ENCODE assay signal across 1 cellular context in genomic region chr9:125746017-125746773, GRCh38.
A peak's percentile ranks its signal among the peaks of the same experiment; 100 is the strongest.
TF ChIP-seq lines count a peak whose summit lies in the region.

No MANE protein-coding gene starts in this region.

TF ChIP-seq in HEK293, 187 proteins besides CTCF, POLR2A, EP300 and RAD21 (continued from another document and continues in another):
- TF ChIP-seq ZNF398 (tag by site-specific recombination; IDR thresholded peaks at IDR 0.05): no peak
- TF ChIP-seq ZXDB (tag by site-specific recombination; IDR thresholded peaks at IDR 0.05): peak; percentile 98
- no peak for TF ChIP-seq ZNF155 (tag by site-specific recombination; IDR thresholded peaks at IDR 0.05)
- no peak for TF ChIP-seq ZNF404 (tag by site-specific recombination; IDR thresholded peaks at IDR 0.05)
- no peak for TF ChIP-seq PRDM2 (tag by site-specific recombination; IDR thresholded peaks at IDR 0.05; ENCODE audit: borderline replicate concordance)
- peak; percentile 26; the same call in 1 of the 2 replicates for TF ChIP-seq EGR2 (tag by site-specific recombination; IDR thresholded peaks at IDR 0.05; ENCODE audit: low read depth)
- peak; percentile 87 for TF ChIP-seq KLF16 (tag by site-specific recombination; IDR thresholded peaks at IDR 0.05)
- TF ChIP-seq ZBTB11 (tag by site-specific recombination; conservative IDR thresholded peaks at IDR 0.05; ENCODE audit: low read depth): peak; percentile 60
- no peak for TF ChIP-seq ZNF148 (tag by site-specific recombination; IDR thresholded peaks at IDR 0.05; ENCODE audit: borderline replicate concordance)
- TF ChIP-seq ZNF544 (tag by site-specific recombination; IDR thresholded peaks at IDR 0.05): no peak
- no peak for TF ChIP-seq ZNF214 (tag by site-specific recombination; IDR thresholded peaks at IDR 0.05; ENCODE audit: borderline replicate concordance)
- TF ChIP-seq ZNF280D (tag by site-specific recombination; IDR thresholded peaks at IDR 0.05): 0 out of 2 replicates have a peak, but pooled peaks have one; percentile 22
- peak; percentile 73 for TF ChIP-seq ZNF18 (tag by site-specific recombination; IDR thresholded peaks at IDR 0.05)
- no peak for TF ChIP-seq MZF1 (tag by site-specific recombination; IDR thresholded peaks at IDR 0.05; ENCODE audit: borderline replicate concordance)
- peak; percentile 14; the same call in 1 of the 2 replicates for TF ChIP-seq ZNF146 (tag by site-specific recombination; IDR thresholded peaks at IDR 0.05)
- TF ChIP-seq ZSCAN4 (tag by site-specific recombination; IDR thresholded peaks at IDR 0.05): 0 out of 2 replicates have a peak, but pooled peaks have one; percentile 56
- TF ChIP-seq ZBTB7A (tag by site-specific recombination; IDR thresholded peaks at IDR 0.05; ENCODE audit: low read depth): peak; percentile 87
- TF ChIP-seq ZBTB48 (tag by site-specific recombination; IDR thresholded peaks at IDR 0.05): peak; percentile 63; the same call in 1 of the 2 replicates
- peak; percentile 80; the same call in 1 of the 2 replicates for TF ChIP-seq ZNF561 (tag by site-specific recombination; IDR thresholded peaks at IDR 0.05; ENCODE audit: borderline replicate concordance)
- no peak for TF ChIP-seq ZNF621 (tag by site-specific recombination; IDR thresholded peaks at IDR 0.05)
- TF ChIP-seq ZNF571 (tag by site-specific recombination; IDR thresholded peaks at IDR 0.05): no peak
- TF ChIP-seq ZNF239 (tag by site-specific recombination; IDR thresholded peaks at IDR 0.05): 0 out of 2 replicates have a peak, but pooled peaks have one; percentile 36
- TF ChIP-seq ZSCAN16 (tag by site-specific recombination; IDR thresholded peaks at IDR 0.05): 0 out of 2 replicates have a peak, but pooled peaks have one; percentile 36
- no peak for TF ChIP-seq ZNF19 (tag by site-specific recombination; IDR thresholded peaks at IDR 0.05; ENCODE audit: low read depth)
- no peak for TF ChIP-seq YY1 (tag by site-specific recombination; IDR thresholded peaks at IDR 0.05)
- TF ChIP-seq ZNF24 (tag by site-specific recombination; IDR thresholded peaks at IDR 0.05): peak; percentile 62; the same call in 1 of the 2 replicates
- TF ChIP-seq KLF8 (tag by site-specific recombination; IDR thresholded peaks at IDR 0.05): peak; percentile 96
- peak; percentile 94 for TF ChIP-seq ZBTB8A (tag by site-specific recombination; IDR thresholded peaks at IDR 0.05)
- TF ChIP-seq ZNF513 (tag by site-specific recombination; IDR thresholded peaks at IDR 0.05): no peak
